ENCODE assay signal across 1 cellular context in genomic region chr15:40747685-40748631, GRCh38.
TF ChIP-seq lines count a peak whose summit lies in the region.

No MANE protein-coding gene starts in this region.

TF ChIP-seq in K562, 482 proteins besides CTCF, POLR2A, EP300 and RAD21 (continued from another document):
- TF ChIP-seq E2F5 (CRISPR knock-in tag; IDR thresholded peaks at IDR 0.05) = no peak
